In the genomic region with DNA sequence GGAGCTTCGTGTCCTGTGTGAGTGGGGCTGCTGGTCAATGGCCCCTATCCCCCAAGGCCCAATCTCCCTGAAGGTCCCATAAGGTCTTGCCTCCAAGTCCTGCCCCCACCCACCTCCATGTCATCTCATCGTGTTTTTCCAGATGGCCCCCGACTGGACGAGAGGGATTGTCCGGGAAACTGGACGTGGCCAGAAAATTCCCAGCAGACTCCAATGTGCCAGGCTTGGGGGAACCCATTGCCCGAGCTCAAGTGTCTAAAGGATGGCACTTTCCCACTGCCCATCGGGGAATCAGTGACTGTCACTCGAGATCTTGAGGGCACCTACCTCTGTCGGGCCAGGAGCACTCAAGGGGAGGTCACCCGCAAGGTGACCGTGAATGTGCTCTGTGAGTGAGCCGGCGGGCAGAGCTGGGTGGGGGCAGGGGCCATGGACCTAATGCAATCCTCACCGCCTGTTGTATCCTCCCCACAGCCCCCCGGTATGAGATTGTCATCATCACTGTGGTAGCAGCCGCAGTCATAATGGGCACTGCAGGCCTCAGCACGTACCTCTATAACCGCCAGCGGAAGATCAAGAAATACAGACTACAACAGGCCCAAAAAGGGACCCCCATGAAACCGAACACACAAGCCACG, we compare ENCODE assay signal across 12 cellular contexts. TPM values are rescaled to one million over a fixed set of nuclear protein-coding genes. Genes with fewer than 3 reads are reported as not detected.
DNase-seq lines count a peak whose midpoint lies in the region; ATAC-seq and TF ChIP-seq lines count a peak whose summit lies in the region.
"Had no signal": no experiment of that assay in that cellular context is flagged by ENCODE, and none has a peak within 500 bp of the region (broad histone marks: within the 10 kb centered on the region; RNA-seq: fewer than 3 reads in every experiment).

No MANE protein-coding gene starts in this region.

- H3K18ac ChIP-seq in neuronal stem cell (ENCODE audit: low read length), result no peak overlapping the region

- no peak overlapping the region for H4K91ac ChIP-seq in neuronal stem cell (ENCODE audit: low read depth, low read length, poor library complexity)

- no peak for TF ChIP-seq CTCF in NB4 (IDR thresholded peaks at IDR 0.05; ENCODE audit: low read depth, low read length)

- H2BK5ac ChIP-seq in neuronal stem cell (ENCODE audit: low read length), result no peak overlapping the region

- H3K9me3 ChIP-seq in neuronal stem cell (replicated peaks in 1 of 2; ENCODE audit: control insufficient read depth in 2 of 2, insufficient read depth in 1 of 2, low read depth in 1 of 2, low read length in 2 of 2), result peaks cover 0 to 7% of the 10 kb centered on the region in 2 donors
- H3K9me3 ChIP-seq: Peyer's patch had no signal

- peak; percentile 39 for DNase-seq in NB4 (ENCODE audit: low read depth)
- no peak for DNase-seq in neuronal stem cell (ENCODE audit: low spot score)
- DNase-seq in NCI-H146 treated with DMSO at 0.1 percent for 48 hours (lab: John Stamatoyannopoulos, UW; ENCODE audit: unreplicated experiment), result no peak
- DNase-seq: CD8-positive, alpha-beta memory T cell; H9; NCI-H1436; NCI-H2081; NCI-H510A treated with DMSO at 0.1 percent for 48 hours; Peyer's patch; SIG-M5 had no signal

- no peaks in the 10 kb centered on the region for H3K79me1 ChIP-seq in neuronal stem cell (ENCODE audit: low read depth, low read length)

- no peak overlapping the region for H3K4me3 ChIP-seq in NB4 (ENCODE audit: low read depth, low read length)
- no peak overlapping the region for H3K4me3 ChIP-seq in neuronal stem cell (ENCODE audit: low read length in 2 of 2)
- H3K4me3 ChIP-seq: Peyer's patch had no signal

- no peak overlapping the region for H2BK12ac ChIP-seq in neuronal stem cell (ENCODE audit: low read length)

- H3K4ac ChIP-seq in neuronal stem cell (ENCODE audit: low read length), result no peak overlapping the region

- in situ Hi-C loops in GM18951 (cut with MboI; ENCODE audit: low sequenced_read_pairs, unreplicated experiment), result no loop called here

- H3K4me2 ChIP-seq in neuronal stem cell (ENCODE audit: insufficient read depth, low read length, poor library complexity, severe bottlenecking), result no peak overlapping the region

- peak overlapping the region; percentile 30 for H3K9ac ChIP-seq in neuronal stem cell (ENCODE audit: low read depth, low read length, poor library complexity)

- peak overlapping the region; percentile 81 for H2BK15ac ChIP-seq in neuronal stem cell (ENCODE audit: low read length)

- TF ChIP-seq POLR2A in GM18951 (IDR thresholded peaks at IDR 0.05; ENCODE audit: extremely low read depth, insufficient read depth, insufficient read length) (peak; percentile 3), NB4 (IDR thresholded peaks at IDR 0.05; ENCODE audit: extremely low read depth, insufficient read length) (no peak)

- H3K27ac ChIP-seq in neuronal stem cell (replicated peaks; ENCODE audit: low read length), result no peak overlapping the region
- H3K27ac ChIP-seq: Peyer's patch had no signal

- peak overlapping the region; percentile 84 for H2AK5ac ChIP-seq in neuronal stem cell (ENCODE audit: low read depth, low read length)

- no peak overlapping the region for H3K14ac ChIP-seq in neuronal stem cell (ENCODE audit: low read length)

- no peak overlapping the region for H2AFZ ChIP-seq in neuronal stem cell (ENCODE audit: low read length)

- H3K27me3 ChIP-seq in neuronal stem cell (ENCODE audit: control insufficient read depth in 3 of 3, insufficient read depth in 3 of 3, low read depth in 1 of 3, low read length in 3 of 3), result peaks cover 5 to 38% (median 15%) of the 10 kb centered on the region in 3 experiments

- peak overlapping the region; percentile 75 for H3K23ac ChIP-seq in neuronal stem cell (ENCODE audit: low read depth, low read length, poor library complexity)

- H4K8ac ChIP-seq in neuronal stem cell (ENCODE audit: low read depth, low read length), result no peak overlapping the region

- ATAC-seq in GM21423 (IDR thresholded peaks at IDR 0.05; ENCODE audit: unreplicated experiment), result no peak

- no CpG with 5 or more reads among the region's 22 CpGs for WGBS in neuronal stem cell (ENCODE audit: extremely low coverage in 2 of 2, insufficient read length in 2 of 2, insufficient replicate concordance in 1 of 2), 2 donors

- H2BK120ac ChIP-seq in neuronal stem cell (ENCODE audit: low read depth, low read length), result no peak overlapping the region

- H3K36me3 ChIP-seq in neuronal stem cell (replicated peaks in 1 of 2; ENCODE audit: control insufficient read depth in 2 of 2, insufficient read depth in 2 of 2, low read length in 2 of 2), result peaks cover 0 to 53% of the 10 kb centered on the region in 2 donors

- H3K4me1 ChIP-seq in neuronal stem cell (ENCODE audit: control insufficient read depth in 2 of 2, insufficient read depth in 1 of 2, low read depth in 1 of 2, low read length in 2 of 2), result peaks cover 3 to 13% of the 10 kb centered on the region in 2 donors

RNA-seq across cellular contexts. Expression of a gene that starts 2.0 kb away (rescaled TPM):
- polyA plus RNA-seq in neuronal stem cell (2013, experiment 1 of 2), result 0.56 TPM
- 0.48 TPM for polyA plus RNA-seq in neuronal stem cell (2013, experiment 2 of 2)

RNA-seq across cellular contexts. Expression of a gene that starts 5.0 kb away (rescaled TPM):
- polyA plus RNA-seq in neuronal stem cell (2013, experiment 1 of 2), result 0.73 TPM
- polyA plus RNA-seq in neuronal stem cell (2013, experiment 2 of 2), result 0.84 TPM
- polyA plus RNA-seq: CD8-positive, alpha-beta memory T cell had no signal

RNA-seq across cellular contexts. Expression of a gene that starts 13.8 kb away (rescaled TPM):
- polyA plus RNA-seq in neuronal stem cell (2013, experiment 1 of 2), result 0.53 TPM
- 0.43 TPM for polyA plus RNA-seq in neuronal stem cell (2013, experiment 2 of 2)

RNA-seq across cellular contexts. Expression of a gene that starts 24.9 kb away (rescaled TPM):
- 3.5 TPM for polyA plus RNA-seq in neuronal stem cell (2013, experiment 1 of 2)
- polyA plus RNA-seq in neuronal stem cell (2013, experiment 2 of 2), result 4.2 TPM

RNA-seq across cellular contexts. Expression of a gene that starts 31.1 kb away (rescaled TPM):
- polyA plus RNA-seq in neuronal stem cell (2013, experiment 1 of 2), result 13.4 TPM
- polyA plus RNA-seq in neuronal stem cell (2013, experiment 2 of 2), result 13.5 TPM
